20 cellular contexts compared by ENCODE assay signal in genomic region chr7:135956393-135956792, GRCh38.
"Had no signal": no experiment of that assay in that cellular context is flagged by ENCODE, and none has a peak within 500 bp of the region (broad histone marks: within the 10 kb centered on the region; RNA-seq: fewer than 3 reads in every experiment).

No MANE protein-coding gene starts in this region.

- H3K4me1 Mint-ChIP-seq: activated CD8-positive, alpha-beta memory T cell treated with anti-CD3 and anti-CD28 coated beads, Interleukin-2, amount 10 ng/mL, durations not matched to agents 7 days and 5 days had no signal

- H3K27ac Mint-ChIP-seq: activated CD8-positive, alpha-beta memory T cell treated with anti-CD3 and anti-CD28 coated beads, Interleukin-2, amount 10 ng/mL, durations not matched to agents 7 days and 5 days; activated CD8-positive, alpha-beta T cell treated with anti-CD3 and anti-CD28 coated beads, Interleukin-2, amount 10 ng/mL, durations not matched to agents 7 days and 5 days; activated naive CD4-positive, alpha-beta T cell treated with anti-CD3 and anti-CD28 coated beads, Interleukin-2, amount 10 ng/mL, durations not matched to agents 7 days and 5 days had no signal

- H3K4me1 ChIP-seq: right lobe of liver had no signal

- H3K4me3 Mint-ChIP-seq: activated CD8-positive, alpha-beta memory T cell treated with anti-CD3 and anti-CD28 coated beads, Interleukin-2, amount 10 ng/mL, durations not matched to agents 7 days and 5 days; activated CD8-positive, alpha-beta T cell treated with anti-CD3 and anti-CD28 coated beads, Interleukin-2, amount 10 ng/mL, durations not matched to agents 7 days and 5 days; activated naive CD4-positive, alpha-beta T cell treated with anti-CD3 and anti-CD28 coated beads, Interleukin-2, amount 10 ng/mL, durations not matched to agents 7 days and 5 days; neural crest cell had no signal

- H3K27ac ChIP-seq: esophagus muscularis mucosa, foreskin keratinocyte, left lung, lower lobe of right lung, parathyroid adenoma, right lobe of liver, tibial nerve had no signal

- H3K9me3 Mint-ChIP-seq: activated naive CD4-positive, alpha-beta T cell treated with anti-CD3 and anti-CD28 coated beads, Interleukin-2, amount 10 ng/mL, durations not matched to agents 7 days and 5 days; neural crest cell had no signal

- H3K4me3 ChIP-seq: esophagus muscularis mucosa, left lung, lower lobe of right lung, mucosa of descending colon, right lobe of liver, tibial nerve had no signal

- H3K36me3 ChIP-seq: right lobe of liver, tibial nerve had no signal

- H3K27me3 ChIP-seq: esophagus muscularis mucosa, foreskin keratinocyte, left lung, right lobe of liver, tibial nerve had no signal

- H3K27me3 Mint-ChIP-seq: activated CD8-positive, alpha-beta memory T cell treated with anti-CD3 and anti-CD28 coated beads, Interleukin-2, amount 10 ng/mL, durations not matched to agents 7 days and 5 days; activated naive CD4-positive, alpha-beta T cell treated with anti-CD3 and anti-CD28 coated beads, Interleukin-2, amount 10 ng/mL, durations not matched to agents 7 days and 5 days had no signal

- DNase-seq: activated CD8-positive, alpha-beta memory T cell treated with anti-CD3 and anti-CD28 coated beads, Interleukin-2, amount 10 ng/mL, durations not matched to agents 7 days and 5 days; activated CD8-positive, alpha-beta T cell treated with anti-CD3 and anti-CD28 coated beads, Interleukin-2, amount 10 ng/mL, durations not matched to agents 7 days and 5 days; activated effector memory CD4-positive, alpha-beta T cell treated with anti-CD3 and anti-CD28 coated beads, Interleukin-2, amount 50 U/mL, for 16 hours; activated naive CD4-positive, alpha-beta T cell treated with anti-CD3 and anti-CD28 coated beads, Interleukin-2, amount 10 ng/mL, durations not matched to agents 7 days and 5 days; dermis blood vessel endothelial cell; effector CD4-positive, alpha-beta T cell; foreskin keratinocyte; left lung; lower lobe of right lung; mesendoderm; mucosa of descending colon; occipital lobe; right lobe of liver; stimulated activated CD4-positive, alpha-beta T cell treated with anti-CD3 and anti-CD28 coated beads, Interleukin-2, amount 100 ng/mL, for 48 hours; stimulated activated naive CD4-positive, alpha-beta T cell treated with Interleukin-2 at 50 U/mL for 16 hours; T-helper 2 cell had no signal

- ATAC-seq: activated CD8-positive, alpha-beta memory T cell treated with anti-CD3 and anti-CD28 coated beads, Interleukin-2, amount 10 ng/mL, durations not matched to agents 7 days and 5 days; activated CD8-positive, alpha-beta T cell treated with anti-CD3 and anti-CD28 coated beads, Interleukin-2, amount 10 ng/mL, durations not matched to agents 7 days and 5 days; foreskin keratinocyte; left lung; lower lobe of right lung; mucosa of descending colon; right lobe of liver had no signal

- H3K9me3 ChIP-seq: esophagus muscularis mucosa, left lung, lower lobe of right lung, mucosa of descending colon, right lobe of liver, tibial nerve had no signal
